ENCODE assay signal across 8 cellular contexts in the genomic region with DNA sequence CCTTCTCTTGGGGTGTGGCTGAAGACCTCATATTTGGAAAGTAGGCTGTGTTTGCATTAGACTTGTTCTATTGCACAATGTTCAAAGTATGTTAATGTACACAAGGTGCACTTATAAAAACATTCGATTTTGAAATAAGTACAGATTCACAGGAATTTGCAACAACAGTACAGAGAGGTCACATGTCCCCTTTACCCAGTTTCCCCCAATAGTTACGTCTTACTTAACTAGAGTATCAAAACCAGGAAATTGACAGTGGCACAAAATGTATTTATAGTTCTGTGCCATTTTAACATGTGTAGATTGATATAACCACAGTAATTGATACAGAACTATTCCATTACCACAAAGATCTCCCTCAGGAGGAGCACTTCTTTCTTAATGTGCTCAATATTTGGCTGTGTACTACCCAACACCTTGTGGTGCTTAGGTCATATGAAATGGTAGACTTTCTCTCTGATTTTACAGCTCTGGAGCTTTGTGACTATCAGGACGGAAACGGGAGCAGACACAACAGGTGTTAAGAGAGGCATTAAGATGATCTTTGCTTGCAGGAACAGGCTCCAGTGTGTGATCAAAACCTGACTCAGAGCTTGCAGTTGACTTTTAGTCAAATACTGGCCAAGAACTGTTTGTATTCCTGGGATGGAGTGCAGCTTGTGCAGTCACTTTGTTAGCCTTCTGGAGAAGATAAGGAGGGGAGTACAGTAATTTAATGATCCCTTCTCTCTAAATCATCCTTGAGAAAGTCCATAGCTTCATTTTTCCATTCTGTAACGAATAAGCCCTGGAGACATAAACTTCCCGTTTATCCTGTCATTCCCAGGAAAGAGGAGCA. TPM values are rescaled to one million over a fixed set of nuclear protein-coding genes. Genes with fewer than 3 reads are reported as not detected.
DNase-seq lines count a peak whose midpoint lies in the region; ATAC-seq and TF ChIP-seq lines count a peak whose summit lies in the region.

No MANE protein-coding gene starts in this region.

- H4K91ac ChIP-seq in IMR-90 (ENCODE audit: insufficient read depth, low read depth, low read length): peak overlapping the region; percentile 83

- dilution Hi-C loops in IMR-90 (cut with HindIII; ENCODE audit: low sequenced_read_pairs, unreplicated experiment): no loop called here

- no peaks in the 10 kb centered on the region for H4K20me1 ChIP-seq in IMR-90 (ENCODE audit: insufficient read depth, low read length)

- peak overlapping the region; percentile 60 for H4K5ac ChIP-seq in IMR-90 (ENCODE audit: low read depth, low read length)

- H3K4ac ChIP-seq in IMR-90 (ENCODE audit: low read depth, low read length): peak overlapping the region; percentile 93

- H3K27me3 ChIP-seq in AG04450 (ENCODE audit: control insufficient read depth, insufficient read depth, low read length) (no peaks in the 10 kb centered on the region), IMR-90 (ENCODE audit: control insufficient read depth, insufficient read depth, low read length) (no peaks in the 10 kb centered on the region)

- peak overlapping the region; percentile 7 for H2AFZ ChIP-seq in IMR-90 (replicated peaks; ENCODE audit: low read length, poor library complexity)

- peaks cover 6 to 31% of the 10 kb centered on the region in 2 experiments; a peak in 2 of 4 replicates for H3K79me1 ChIP-seq in IMR-90 (ENCODE audit: low read depth in 1 of 2, low read length in 2 of 2)

- no peak overlapping the region for H3K4me3 Mint-ChIP-seq in chondrocyte (ENCODE audit: unreplicated experiment)

- peak overlapping the region in 1 of 2 experiments; percentile 27; a peak in 2 of 4 replicates for H4K8ac ChIP-seq in IMR-90 (ENCODE audit: low read depth in 2 of 2, low read length in 2 of 2)

- no TSS peak for BruUV-seq in IMR-90 (replicated peaks; lab: Mats Ljungman, UMichigan)

- peaks cover 9% of the 10 kb centered on the region for H3K9me3 ChIP-seq in AG04450 (ENCODE audit: control insufficient read depth, insufficient read depth, low read length)
- no peaks in the 10 kb centered on the region for H3K9me3 ChIP-seq in IMR-90 (ENCODE audit: control insufficient read depth, insufficient read depth, low read length)

- H3K4me3 ChIP-seq in AG04450 (ENCODE audit: low read depth, low read length) (no peak overlapping the region), IMR-90 (ENCODE audit: insufficient read depth, low read depth, low read length) (no peak overlapping the region)

- H3K27me3 Mint-ChIP-seq in chondrocyte (ENCODE audit: low read depth): no peaks in the 10 kb centered on the region

- H3K36me3 Mint-ChIP-seq in chondrocyte (ENCODE audit: low read depth): no peaks in the 10 kb centered on the region

- peak; percentile 68 for DNase-seq in AG04450 (ENCODE audit: low read depth, low spot score)
- DNase-seq in IMR-90: peak; percentile 86
- no peak for DNase-seq in chondrocyte (ENCODE audit: low spot score)
- DNase-seq in myocyte (ENCODE audit: low read depth): peak; percentile 61
- DNase-seq in NCI-H2029 (lab: John Stamatoyannopoulos, UW): no peak
- no peak for DNase-seq in KBM-7
- DNase-seq in posterior vena cava (ENCODE audit: low spot score): no peak

- intact Hi-C loops in IMR-90 (cut with micrococcal nuclease): loop anchor here (2.0 kb wide), 1 partner anchor 50 kb away; no protein-coding TSS in a partner anchor
- intact Hi-C loops in posterior vena cava (cut with DNase I): no loop called here

- H3K36me3 ChIP-seq in IMR-90 (ENCODE audit: control insufficient read depth, insufficient read depth, low read length): no peaks in the 10 kb centered on the region

- H3K14ac ChIP-seq in IMR-90 (replicated peaks; ENCODE audit: low read depth, low read length): peak overlapping the region; percentile 11; the same call in 1 of the 2 replicates

- peak overlapping the region; percentile 62 for H3K18ac ChIP-seq in IMR-90 (ENCODE audit: low read depth, low read length)

- peak overlapping the region; percentile 77; the same call in 1 of the 3 replicates for H2BK15ac ChIP-seq in IMR-90 (ENCODE audit: low read depth, low read length)

- no peak for TF ChIP-seq RAD21 in IMR-90 (IDR thresholded peaks at IDR 0.05; ENCODE audit: low read length)

- no peak for TF ChIP-seq CTCF in AG04450 (IDR thresholded peaks at IDR 0.05; ENCODE audit: low read depth, low read length)
- no peak for TF ChIP-seq CTCF in IMR-90 (conservative IDR thresholded peaks at IDR 0.05; ENCODE audit: low read depth, low read length)
- no peak for TF ChIP-seq CTCF in chondrocyte (IDR thresholded peaks at IDR 0.05)

- in situ Hi-C loops in IMR-90 (cut with MboI; ENCODE audit: low sequenced_read_pairs) (no loop called here), KBM-7 (cut with MboI; ENCODE audit: low pct_unique_long_range_greater_than_20kb, low sequenced_read_pairs) (no loop called here)

- CTCF ChIA-PET in AG04450 (lab: Charles Lee) (interaction anchor here (0.7 to 11.4 kb wide), 4 partner anchors 26 to 86 kb away, joined by 3 to 169 read pairs (median 5); no protein-coding TSS in a partner anchor), IMR-90 (lab: Yijun Ruan, JAX) (interaction anchor here (1.2 to 1.8 kb wide), 5 partner anchors 15 to 159 kb away, joined by 3 to 8 read pairs (median 4); no protein-coding TSS in a partner anchor)

- H3K56ac ChIP-seq in IMR-90 (ENCODE audit: extremely low read depth, insufficient read depth, low read length): peak overlapping the region; percentile 63

- 0% methylated on average over 2 of the region's 6 CpGs; no CpG with 5 or more reads in 1 of the 2 experiments for WGBS in IMR-90 (ENCODE audit: extremely low coverage in 2 of 2, insufficient read length in 1 of 2), 2 experiments

- H2AK5ac ChIP-seq in IMR-90 (ENCODE audit: low read depth, low read length): peak overlapping the region; percentile 81

- H3K9me1 ChIP-seq in IMR-90 (ENCODE audit: insufficient read depth, low read length): peaks cover 13% of the 10 kb centered on the region

- peaks cover 14% of the 10 kb centered on the region for H3K4me1 ChIP-seq in IMR-90 (ENCODE audit: control insufficient read depth, insufficient read depth, low read length)

- H2BK20ac ChIP-seq in IMR-90 (ENCODE audit: low read depth, low read length): peak overlapping the region; percentile 95

- H3K23ac ChIP-seq in IMR-90 (ENCODE audit: low read depth, low read length): peak overlapping the region; percentile 13; the same call in 1 of the 2 replicates

- H3K9me3 Mint-ChIP-seq in chondrocyte (ENCODE audit: low read depth): peaks cover under 1% of the 10 kb centered on the region

- peak overlapping the region; percentile 65 for H3K4me2 ChIP-seq in IMR-90 (ENCODE audit: low read depth, low read length)

- H2BK120ac ChIP-seq in IMR-90 (ENCODE audit: low read depth, low read length): peak overlapping the region; percentile 92

- peak overlapping the region; percentile 46 for H3K27ac Mint-ChIP-seq in chondrocyte (ENCODE audit: unreplicated experiment)

- ATAC-seq in IMR-90 (ENCODE audit: low read depth): peak; percentile 21
- no peak for ATAC-seq in HG02678 (IDR thresholded peaks at IDR 0.05; ENCODE audit: unreplicated experiment)

- H3K4me1 Mint-ChIP-seq in chondrocyte (ENCODE audit: low read depth): peaks cover 43% of the 10 kb centered on the region

- H2AK9ac ChIP-seq in IMR-90 (replicated peaks; ENCODE audit: low read depth, low read length, poor library complexity): no peak overlapping the region

- H2BK5ac ChIP-seq in IMR-90 (ENCODE audit: low read depth, low read length, poor library complexity, severe bottlenecking): peak overlapping the region; percentile 72

- peak overlapping the region; percentile 72 for H3K27ac ChIP-seq in AG04450 (ENCODE audit: low read depth, low read length)
- peak overlapping the region; percentile 81; the same call in 1 of the 2 replicates for H3K27ac ChIP-seq in IMR-90 (ENCODE audit: insufficient read depth, low read length)

- H3K9ac ChIP-seq in IMR-90 (ENCODE audit: low read depth, low read length): no peak overlapping the region; the same call in 1 of the 2 replicates

- TF ChIP-seq POLR2A in IMR-90 (IDR thresholded peaks at IDR 0.05; ENCODE audit: low read depth, low read length): no peak

- POLR2A ChIA-PET in AG04450 (lab: Yijun Ruan, JAX): interaction anchor here (0.7 to 2.5 kb wide), 6 partner anchors 18 to 51 kb away, joined by 3 to 10 read pairs (median 6); no protein-coding TSS in a partner anchor
- POLR2A ChIA-PET in IMR-90 (lab: Charles Lee; ENCODE audit: unreplicated experiment): no interaction called here

TF ChIP-seq in IMR-90, 13 proteins besides CTCF, POLR2A, EP300 and RAD21:
- TF ChIP-seq CEBPB (IDR thresholded peaks at IDR 0.05; ENCODE audit: low read depth, low read length) (peak; percentile 93), MAZ (IDR thresholded peaks at IDR 0.05; ENCODE audit: borderline replicate concordance, low read depth, low read length) (no peak), BHLHE40 (IDR thresholded peaks at IDR 0.05; ENCODE audit: low read depth, low read length) (peak; percentile 61)
- TF ChIP-seq, protein P1, sequence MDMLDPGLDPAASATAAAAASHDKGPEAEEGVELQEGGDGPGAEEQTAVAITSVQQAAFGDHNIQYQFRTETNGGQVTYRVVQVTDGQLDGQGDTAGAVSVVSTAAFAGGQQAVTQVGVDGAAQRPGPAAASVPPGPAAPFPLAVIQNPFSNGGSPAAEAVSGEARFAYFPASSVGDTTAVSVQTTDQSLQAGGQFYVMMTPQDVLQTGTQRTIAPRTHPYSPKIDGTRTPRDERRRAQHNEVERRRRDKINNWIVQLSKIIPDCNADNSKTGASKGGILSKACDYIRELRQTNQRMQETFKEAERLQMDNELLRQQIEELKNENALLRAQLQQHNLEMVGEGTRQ (IDR thresholded peaks at IDR 0.05; ENCODE audit: low read depth, low read length): peak; percentile 49; the same call in 1 of the 2 replicates

RNA-seq across cellular contexts. Expression of a gene that starts 2.7 kb away (rescaled TPM):
- polyA plus RNA-seq in AG04450 (2011; rRNA removed): 405 and 510 TPM in 2 replicates
- 192 and 228 TPM in 2 replicates for polyA minus RNA-seq in AG04450 (2011; rRNA and poly(A)+ RNA removed)
- 84.8 and 103 TPM in 2 replicates for total RNA-seq in IMR-90 (2012; rRNA removed)
- polyA plus RNA-seq in IMR-90 (2012; rRNA removed): 67.6 and 78.4 TPM in 2 replicates
- polyA plus RNA-seq in IMR-90 (2012; cell fraction: cytosol; rRNA removed): 45.3 TPM in 2 replicates
- 9.8 and 44.1 TPM in 2 replicates for polyA plus RNA-seq in IMR-90 (2012; cell fraction: nucleus; rRNA removed; ENCODE audit: low replicate concordance)
- 46.5 to 83.6 TPM (median 82.2 TPM) in 3 replicates for total RNA-seq in chondrocyte
- total RNA-seq in myocyte: 30.3 and 31.3 TPM in 2 replicates
- polyA plus RNA-seq in myocyte (2012): 28.6 TPM
- 100 to 1,000 TPM; 352 to 371 TPM for total RNA-seq in posterior vena cava

Comparison
In these comparisons a context has a peak if more than half of its experiments do, and no peak if none do; other contexts are left out.
1. DNase-seq: peak in AG04450 (single experiment), IMR-90 (single experiment) and myocyte (single experiment); none in chondrocyte (single experiment), NCI-H2029 (single experiment), KBM-7 (single experiment) and posterior vena cava (single experiment).